9 cellular contexts compared by ENCODE assay signal in genomic region chr1:40532844-40533424, GRCh38. TPM values are rescaled to one million over a fixed set of nuclear protein-coding genes. Genes with fewer than 3 reads are reported as not detected.
DNase-seq lines count a peak whose midpoint lies in the region; ATAC-seq, FAIRE-seq and TF ChIP-seq lines count a peak whose summit lies in the region.
"Had no signal": no experiment of that assay in that cellular context is flagged by ENCODE, and none has a peak within 500 bp of the region (broad histone marks: within the 10 kb centered on the region; RNA-seq: fewer than 3 reads in every experiment).

No MANE protein-coding gene starts in this region.

- H3K27ac Mint-ChIP-seq in activated CD8-positive, alpha-beta T cell treated with anti-CD3 and anti-CD28 coated beads, Interleukin-2, amount 10 ng/mL, durations not matched to agents 7 days and 5 days = no peak overlapping the region
- H3K27ac Mint-ChIP-seq in glutamatergic neuron (ENCODE audit: unreplicated experiment) = no peak overlapping the region

- FAIRE-seq in D721Med (lab: Jason Lieb, UNC) (peak; percentile 67), small intestine (lab: Jason Lieb, UNC) (no peak)

- no peak overlapping the region for H3K27ac ChIP-seq in small intestine (ENCODE audit: low read depth in 1 of 2, low read length in 1 of 2)

- H3K27me3 ChIP-seq in H7 (ENCODE audit: control insufficient read depth, insufficient read depth, low read length) (no peaks in the 10 kb centered on the region), small intestine (ENCODE audit: control insufficient read depth in 2 of 2, insufficient read depth in 2 of 2, low read length in 2 of 2) (no peaks in the 10 kb centered on the region)

- CTCF ChIA-PET in activated CD8-positive, alpha-beta T cell treated with anti-CD3 and anti-CD28 coated beads, Interleukin-2, amount 10 ng/mL, durations not matched to agents 7 days and 5 days (lab: Charles Lee) = interaction anchor here (0.6 to 2.6 kb wide), 44 partner anchors 9 to 630 kb away, joined by 3 to 18 read pairs (median 4); partner anchors contain the start of genes CITED4, EXO5 and NFYC

- peak; percentile 69 for TF ChIP-seq CTCF in D721Med (IDR thresholded peaks at IDR 0.05; ENCODE audit: insufficient read depth, missing control alignments)
- TF ChIP-seq CTCF in glutamatergic neuron (IDR thresholded peaks at IDR 0.05; ENCODE audit: partially characterized antibody, unreplicated experiment) = peak; percentile 83

- peaks cover 33% of the 10 kb centered on the region for H3K36me3 Mint-ChIP-seq in activated CD8-positive, alpha-beta T cell treated with anti-CD3 and anti-CD28 coated beads, Interleukin-2, amount 10 ng/mL, durations not matched to agents 7 days and 5 days (ENCODE audit: low read depth)
- no peaks in the 10 kb centered on the region for H3K36me3 Mint-ChIP-seq in glutamatergic neuron (ENCODE audit: unreplicated experiment)

- H3K9me3 ChIP-seq in small intestine (ENCODE audit: control insufficient read depth, low read depth) = no peaks in the 10 kb centered on the region

- peaks cover 10% of the 10 kb centered on the region for H3K27me3 Mint-ChIP-seq in activated CD8-positive, alpha-beta T cell treated with anti-CD3 and anti-CD28 coated beads, Interleukin-2, amount 10 ng/mL, durations not matched to agents 7 days and 5 days (ENCODE audit: low read depth)
- peaks cover 4% of the 10 kb centered on the region for H3K27me3 Mint-ChIP-seq in glutamatergic neuron (ENCODE audit: unreplicated experiment)

- H3K9me3 Mint-ChIP-seq in activated CD8-positive, alpha-beta T cell treated with anti-CD3 and anti-CD28 coated beads, Interleukin-2, amount 10 ng/mL, durations not matched to agents 7 days and 5 days (ENCODE audit: insufficient read depth) = peaks cover 13% of the 10 kb centered on the region
- H3K9me3 Mint-ChIP-seq in glutamatergic neuron (ENCODE audit: unreplicated experiment) = peaks cover 3% of the 10 kb centered on the region

- peaks cover 20% of the 10 kb centered on the region for H3K4me1 Mint-ChIP-seq in activated CD8-positive, alpha-beta T cell treated with anti-CD3 and anti-CD28 coated beads, Interleukin-2, amount 10 ng/mL, durations not matched to agents 7 days and 5 days (ENCODE audit: low read depth)
- H3K4me1 Mint-ChIP-seq in glutamatergic neuron (ENCODE audit: low read depth, unreplicated experiment) = peaks cover 3% of the 10 kb centered on the region

- H3K4me1 ChIP-seq in small intestine (ENCODE audit: control insufficient read depth in 2 of 2, insufficient read depth in 1 of 2, low read depth in 1 of 2, low read length in 1 of 2) = no peaks in the 10 kb centered on the region

- peak overlapping the region; percentile 97 for H3K4me3 Mint-ChIP-seq in activated CD8-positive, alpha-beta T cell treated with anti-CD3 and anti-CD28 coated beads, Interleukin-2, amount 10 ng/mL, durations not matched to agents 7 days and 5 days
- H3K4me3 Mint-ChIP-seq in glutamatergic neuron (ENCODE audit: unreplicated experiment) = no peak overlapping the region

- H3K4me3 ChIP-seq in H7 (ENCODE audit: insufficient read depth, low read depth, low read length) (no peak overlapping the region), small intestine (ENCODE audit: low read depth in 1 of 2, low read length in 2 of 2) (no peak overlapping the region)

- POLR2A ChIA-PET in activated CD8-positive, alpha-beta T cell treated with anti-CD3 and anti-CD28 coated beads, Interleukin-2, amount 10 ng/mL, durations not matched to agents 7 days and 5 days (lab: Charles Lee) = interaction anchor here (0.7 to 2.0 kb wide), 3 partner anchors 24 to 213 kb away, joined by 4 to 11 read pairs (median 7); partner anchors contain the start of genes EXO5 and NFYC

- no peaks in the 10 kb centered on the region for H3K36me3 ChIP-seq in H7 (replicated peaks; ENCODE audit: control insufficient read depth, insufficient read depth, low read length)
- H3K36me3 ChIP-seq in small intestine (ENCODE audit: control insufficient read depth in 2 of 2, insufficient read depth in 2 of 2, low read length in 2 of 2) = no peaks in the 10 kb centered on the region

- no peak for DNase-seq in D721Med (ENCODE audit: insufficient read length, low spot score)
- DNase-seq in H7 = peak; percentile 58
- DNase-seq in NCI-H460 (ENCODE audit: extremely low read depth, low read depth) = peak; percentile 36
- peak; percentile 56 for DNase-seq in activated CD8-positive, alpha-beta T cell treated with anti-CD3 and anti-CD28 coated beads, Interleukin-2, amount 10 ng/mL, durations not matched to agents 7 days and 5 days
- no peak for DNase-seq in glutamatergic neuron
- peak; percentile 54 for DNase-seq in small intestine

- no peak for ATAC-seq in activated CD8-positive, alpha-beta T cell treated with anti-CD3 and anti-CD28 coated beads, Interleukin-2, amount 10 ng/mL, durations not matched to agents 7 days and 5 days
- ATAC-seq in GM21360 (IDR thresholded peaks at IDR 0.05; ENCODE audit: unreplicated experiment) (no peak), HG02571 (IDR thresholded peaks at IDR 0.05; ENCODE audit: unreplicated experiment) (no peak)
- ATAC-seq: activated naive CD4-positive, alpha-beta T cell treated with anti-CD3 and anti-CD28 coated beads, Interleukin-2, amount 50 U/mL, for 72 hours had no signal

RNA-seq across cellular contexts. Expression of gene ZNF684, which starts 1.5 kb away (rescaled TPM):
- total RNA-seq in H7 (2014; rRNA removed; shearing (Covaris generic)) = 9.2 and 16.0 TPM in 2 replicates
- 3.4 and 4.9 TPM in 2 replicates for total RNA-seq in NCI-H460 (2014; rRNA removed; shearing (Covaris generic))
- 3.3 and 4.9 TPM in 2 replicates for polyA plus RNA-seq in NCI-H460 (2014; cell fraction: nucleus; rRNA removed)
- 1 to 10 TPM; 6.1 to 7.9 TPM for total RNA-seq in activated CD8-positive, alpha-beta T cell treated with anti-CD3 and anti-CD28 coated beads, Interleukin-2, amount 10 ng/mL, durations not matched to agents 7 days and 5 days
- 3.6 TPM for total RNA-seq in glutamatergic neuron (ENCODE audit: unreplicated experiment)
- 1 to 10 TPM; 2.2 to 2.7 (median 2.2) TPM for polyA plus RNA-seq in small intestine

RNA-seq across cellular contexts. Expression of gene EXO5, which starts 24.4 kb away (rescaled TPM):
- total RNA-seq in H7 (2014; rRNA removed; shearing (Covaris generic)) = 2.7 and 4.1 TPM in 2 replicates
- total RNA-seq in NCI-H460 (2014; rRNA removed; shearing (Covaris generic)) = 3.3 and 3.9 TPM in 2 replicates
- polyA plus RNA-seq in NCI-H460 (2014; cell fraction: nucleus; rRNA removed) = 3.5 and 7.3 TPM in 2 replicates
- total RNA-seq in activated CD8-positive, alpha-beta T cell treated with anti-CD3 and anti-CD28 coated beads, Interleukin-2, amount 10 ng/mL, durations not matched to agents 7 days and 5 days = 10 to 100 TPM; 21.0 to 24.2 TPM
- total RNA-seq in glutamatergic neuron (ENCODE audit: unreplicated experiment) = 11.9 TPM
- polyA plus RNA-seq in small intestine = 1 to 10 TPM; 4.1 to 6.0 (median 5.9) TPM

RNA-seq across cellular contexts. Expression of gene ZFP69, which starts 55.8 kb away (rescaled TPM):
- total RNA-seq in H7 (2014; rRNA removed; shearing (Covaris generic)) = 4.8 and 9.2 TPM in 2 replicates
- total RNA-seq in NCI-H460 (2014; rRNA removed; shearing (Covaris generic)) = 5.1 and 6.0 TPM in 2 replicates
- 3.8 and 4.4 TPM in 2 replicates for polyA plus RNA-seq in NCI-H460 (2014; cell fraction: nucleus; rRNA removed)
- total RNA-seq in activated CD8-positive, alpha-beta T cell treated with anti-CD3 and anti-CD28 coated beads, Interleukin-2, amount 10 ng/mL, durations not matched to agents 7 days and 5 days = 1 to 10 TPM; 2.2 to 2.7 TPM
- 5.0 TPM for total RNA-seq in glutamatergic neuron (ENCODE audit: unreplicated experiment)
- 1 to 10 TPM in 2 of 3 donors, under 1 TPM in 1; 0.81 to 2.5 (median 1.6) TPM for polyA plus RNA-seq in small intestine

Comparison
In these comparisons a context has a peak if more than half of its experiments do, and no peak if none do; other contexts are left out.
1. DNase-seq: peak in H7 (single experiment), NCI-H460 (single experiment), activated CD8-positive, alpha-beta T cell treated with anti-CD3 and anti-CD28 coated beads, Interleukin-2, amount 10 ng/mL, durations not matched to agents 7 days and 5 days (single experiment) and small intestine (single experiment); none in D721Med (single experiment) and glutamatergic neuron (single experiment).